Comparison of ENCODE assay signal across 20 cellular contexts in the genomic region with DNA sequence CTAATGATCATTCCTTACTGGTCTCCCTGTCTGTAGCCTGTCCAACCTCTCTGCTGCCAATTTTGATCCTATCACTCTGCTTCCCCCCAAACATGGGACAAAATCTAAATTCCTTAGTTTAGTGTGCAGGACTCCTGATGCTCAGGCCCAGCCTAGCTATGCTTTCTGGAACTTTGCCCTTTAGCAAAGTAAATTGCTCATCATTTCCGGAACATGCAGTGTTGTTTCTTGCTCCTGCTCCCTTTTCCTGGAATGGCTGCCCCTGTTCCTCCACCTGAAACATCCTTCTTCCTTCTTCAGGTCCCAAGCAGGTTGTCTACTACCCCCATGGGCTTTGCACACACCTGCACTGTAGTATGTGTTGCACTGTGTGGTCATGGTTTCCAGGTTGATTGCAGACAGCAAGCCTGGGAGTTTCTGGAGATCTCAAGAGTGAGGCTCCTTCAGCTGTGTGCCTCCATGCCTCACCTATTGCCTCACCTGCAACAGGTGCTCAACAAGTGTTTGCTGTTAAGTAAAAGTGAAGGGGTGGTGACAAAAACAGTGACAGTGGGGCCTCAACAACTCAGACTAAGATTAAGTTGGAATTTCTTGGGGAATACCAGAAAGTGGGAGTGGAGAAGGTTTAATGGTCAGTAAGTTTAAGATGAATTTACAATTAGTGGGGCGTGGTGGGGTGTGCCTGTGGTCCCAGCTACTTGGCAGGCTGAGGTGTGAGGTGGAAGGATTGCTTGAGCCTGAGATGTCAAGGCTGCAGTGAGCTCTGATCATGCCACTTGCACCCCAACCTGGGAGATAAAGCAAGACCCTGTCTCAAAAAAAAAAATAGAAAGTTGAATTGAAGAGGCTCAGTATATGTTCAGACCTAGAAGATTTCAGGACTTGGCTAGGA.
"Had no signal": no experiment of that assay in that cellular context is flagged by ENCODE, and none has a peak within 500 bp of the region (broad histone marks: within the 10 kb centered on the region; RNA-seq: fewer than 3 reads in every experiment).

No MANE protein-coding gene starts in this region.

- H3K36me3 ChIP-seq: breast epithelium, suprapubic skin had no signal

- H2AFZ ChIP-seq: hepatocyte had no signal

- H3K27me3 Mint-ChIP-seq: activated CD4-positive, alpha-beta T cell treated with anti-CD3 and anti-CD28 coated beads for 36 hours; activated CD8-positive, alpha-beta memory T cell treated with anti-CD3 and anti-CD28 coated beads, Interleukin-2, amount 10 ng/mL, durations not matched to agents 7 days and 5 days; progenitor cell of endocrine pancreas; stimulated activated naive CD8-positive, alpha-beta T cell treated with anti-CD3 and anti-CD28 coated beads, Interleukin-15, amount 100 ng/mL, for 72 hours; T-cell had no signal

- H3K9me3 Mint-ChIP-seq: activated CD4-positive, alpha-beta memory T cell treated with anti-CD3 and anti-CD28 coated beads, Interleukin-2, amount 10 ng/mL, durations not matched to agents 7 days and 5 days; neural crest cell had no signal

- H3K4me3 Mint-ChIP-seq: activated CD4-positive, alpha-beta memory T cell treated with anti-CD3 and anti-CD28 coated beads, Interleukin-2, amount 10 ng/mL, durations not matched to agents 7 days and 5 days; activated CD4-positive, alpha-beta T cell treated with anti-CD3 and anti-CD28 coated beads for 36 hours; activated CD8-positive, alpha-beta memory T cell treated with anti-CD3 and anti-CD28 coated beads, Interleukin-2, amount 10 ng/mL, durations not matched to agents 7 days and 5 days; activated naive CD4-positive, alpha-beta T cell treated with anti-CD3 and anti-CD28 coated beads, Interleukin-2, amount 10 ng/mL, durations not matched to agents 7 days and 5 days; naive B cell; neural crest cell; stimulated activated naive CD8-positive, alpha-beta T cell treated with anti-CD3 and anti-CD28 coated beads, Interleukin-15, amount 100 ng/mL, for 72 hours; T-cell; WTC11 had no signal

- H3K27ac ChIP-seq: breast epithelium, hepatocyte, suprapubic skin had no signal

- H3K4me1 ChIP-seq: breast epithelium, suprapubic skin had no signal

- H3K4me3 ChIP-seq: breast epithelium, hepatocyte, suprapubic skin had no signal

- ATAC-seq: activated CD4-positive, alpha-beta T cell treated with anti-CD3 and anti-CD28 coated beads for 36 hours; activated CD8-positive, alpha-beta memory T cell treated with anti-CD3 and anti-CD28 coated beads, Interleukin-2, amount 10 ng/mL, durations not matched to agents 7 days and 5 days; SK-N-SH treated with all-trans-retinoic acid at 6 μM for 48 hours; stimulated activated naive CD8-positive, alpha-beta T cell treated with anti-CD3 and anti-CD28 coated beads, Interleukin-15, amount 100 ng/mL, for 72 hours; T-cell; WTC11 had no signal

- H3K27me3 ChIP-seq: breast epithelium, hepatocyte, suprapubic skin had no signal

- H3K4me2 ChIP-seq: hepatocyte had no signal

- H3K4me1 Mint-ChIP-seq: naive B cell, neural crest cell, WTC11 had no signal

- H3K9me3 ChIP-seq: breast epithelium, suprapubic skin had no signal

- H3K36me3 Mint-ChIP-seq: activated CD8-positive, alpha-beta memory T cell treated with anti-CD3 and anti-CD28 coated beads, Interleukin-2, amount 10 ng/mL, durations not matched to agents 7 days and 5 days; naive B cell; T-cell; WTC11 had no signal

- H3K27ac Mint-ChIP-seq: activated CD4-positive, alpha-beta memory T cell treated with anti-CD3 and anti-CD28 coated beads, Interleukin-2, amount 10 ng/mL, durations not matched to agents 7 days and 5 days; activated CD4-positive, alpha-beta T cell treated with anti-CD3 and anti-CD28 coated beads for 36 hours; activated CD8-positive, alpha-beta memory T cell treated with anti-CD3 and anti-CD28 coated beads, Interleukin-2, amount 10 ng/mL, durations not matched to agents 7 days and 5 days; activated naive CD4-positive, alpha-beta T cell treated with anti-CD3 and anti-CD28 coated beads, Interleukin-2, amount 10 ng/mL, durations not matched to agents 7 days and 5 days; progenitor cell of endocrine pancreas; stimulated activated naive CD8-positive, alpha-beta T cell treated with anti-CD3 and anti-CD28 coated beads, Interleukin-15, amount 100 ng/mL, for 72 hours; T-cell; WTC11 had no signal

- DNase-seq: activated CD4-positive, alpha-beta memory T cell treated with anti-CD3 and anti-CD28 coated beads, Interleukin-2, amount 10 ng/mL, durations not matched to agents 7 days and 5 days; activated CD4-positive, alpha-beta T cell treated with anti-CD3 and anti-CD28 coated beads for 36 hours; activated CD8-positive, alpha-beta memory T cell treated with anti-CD3 and anti-CD28 coated beads, Interleukin-2, amount 10 ng/mL, durations not matched to agents 7 days and 5 days; activated naive CD4-positive, alpha-beta T cell treated with anti-CD3 and anti-CD28 coated beads, Interleukin-2, amount 10 ng/mL, durations not matched to agents 7 days and 5 days; activated T-cell treated with anti-CD3 and anti-CD28 coated beads, Interleukin-2, amount 50 U/mL, for 1 hour; cerebellar nuclear complex; effector CD4-positive, alpha-beta T cell; naive B cell; stimulated activated CD4-positive, alpha-beta T cell treated with anti-CD3 and anti-CD28 coated beads, Interleukin-12 subunit alpha, Interleukin-12 subunit beta, amount 100 ng/mL, for 4 hours; stimulated activated CD4-positive, alpha-beta T cell treated with anti-CD3 and anti-CD28 coated beads, Interleukin-2, amount 100 ng/mL, for 24 hours; stimulated activated naive CD8-positive, alpha-beta T cell treated with anti-CD3 and anti-CD28 coated beads, Interleukin-15, amount 100 ng/mL, for 72 hours; T-cell; trophoblast cell had no signal

- H3K79me2 ChIP-seq: hepatocyte had no signal
